Comparison of ENCODE assay signal across 1 cellular context in the genomic region with DNA sequence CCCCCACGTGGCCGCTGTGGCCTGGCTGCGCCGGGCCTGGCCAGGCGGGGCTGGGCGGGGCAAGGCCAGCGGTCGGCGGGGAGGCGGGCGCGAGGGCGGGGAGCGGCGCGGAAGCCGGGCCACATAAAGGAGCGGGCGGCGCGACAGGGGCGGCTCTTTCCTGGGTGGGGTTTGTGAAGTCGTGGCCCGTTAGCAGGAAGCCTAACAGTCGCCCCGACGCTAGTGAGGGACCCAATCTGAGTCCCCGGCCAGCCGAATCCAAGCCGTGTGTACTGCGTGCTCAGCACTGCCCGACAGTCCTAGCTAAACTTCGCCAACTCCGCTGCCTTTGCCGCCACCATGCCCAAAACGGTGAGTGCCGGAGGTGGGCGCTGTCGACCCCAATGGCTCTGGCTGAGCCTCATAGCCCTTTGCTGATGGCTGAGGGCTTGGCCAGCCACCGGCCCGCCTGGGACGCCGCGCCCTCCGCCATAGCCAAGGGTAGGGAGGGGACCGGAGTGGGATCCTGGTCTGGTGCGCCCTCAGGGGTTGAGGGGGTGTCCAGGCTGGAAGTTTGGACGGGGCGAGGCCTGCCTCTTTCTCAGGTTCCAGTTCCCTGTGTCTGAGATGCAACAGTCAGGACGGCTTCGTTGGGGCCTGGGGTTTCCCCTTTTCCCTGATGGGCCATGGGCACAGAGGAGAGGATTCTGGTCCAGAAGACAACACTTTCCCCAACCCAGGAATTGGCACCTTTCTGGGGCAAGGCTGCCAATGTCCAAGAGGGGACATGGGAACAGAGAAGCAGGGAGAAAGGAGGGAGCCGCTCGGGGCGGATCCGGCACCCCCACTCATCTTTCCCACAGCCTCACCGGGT.
TF ChIP-seq lines count a peak whose summit lies in the region.

A gene (plus strand): TSS at position 152 of the 853 bp plus-strand sequence. CDS start 188 bp downstream, at position 340.

TF ChIP-seq in GM23338, 12 proteins besides CTCF, POLR2A, EP300 and RAD21 (continued from another document):
- TF ChIP-seq, protein P1, sequence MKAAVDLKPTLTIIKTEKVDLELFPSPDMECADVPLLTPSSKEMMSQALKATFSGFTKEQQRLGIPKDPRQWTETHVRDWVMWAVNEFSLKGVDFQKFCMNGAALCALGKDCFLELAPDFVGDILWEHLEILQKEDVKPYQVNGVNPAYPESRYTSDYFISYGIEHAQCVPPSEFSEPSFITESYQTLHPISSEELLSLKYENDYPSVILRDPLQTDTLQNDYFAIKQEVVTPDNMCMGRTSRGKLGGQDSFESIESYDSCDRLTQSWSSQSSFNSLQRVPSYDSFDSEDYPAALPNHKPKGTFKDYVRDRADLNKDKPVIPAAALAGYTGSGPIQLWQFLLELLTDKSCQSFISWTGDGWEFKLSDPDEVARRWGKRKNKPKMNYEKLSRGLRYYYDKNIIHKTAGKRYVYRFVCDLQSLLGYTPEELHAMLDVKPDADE (IDR thresholded peaks at IDR 0.05), result no peak
- TF ChIP-seq NANOG (IDR thresholded peaks at IDR 0.05; ENCODE audit: borderline replicate concordance) (no peak), EZH2phosphoT487 (IDR thresholded peaks at IDR 0.05; ENCODE audit: unreplicated experiment) (no peak), JUNB (IDR thresholded peaks at IDR 0.05; ENCODE audit: unreplicated experiment) (no peak), CREB1 (CRISPR knock-in tag; IDR thresholded peaks at IDR 0.05; ENCODE audit: low read depth) (no peak), ZNF331 (CRISPR knock-in tag; IDR thresholded peaks at IDR 0.05; ENCODE audit: low read depth) (no peak), STAT1 (IDR thresholded peaks at IDR 0.05; ENCODE audit: unreplicated experiment) (no peak)
- TF ChIP-seq, protein P2, sequence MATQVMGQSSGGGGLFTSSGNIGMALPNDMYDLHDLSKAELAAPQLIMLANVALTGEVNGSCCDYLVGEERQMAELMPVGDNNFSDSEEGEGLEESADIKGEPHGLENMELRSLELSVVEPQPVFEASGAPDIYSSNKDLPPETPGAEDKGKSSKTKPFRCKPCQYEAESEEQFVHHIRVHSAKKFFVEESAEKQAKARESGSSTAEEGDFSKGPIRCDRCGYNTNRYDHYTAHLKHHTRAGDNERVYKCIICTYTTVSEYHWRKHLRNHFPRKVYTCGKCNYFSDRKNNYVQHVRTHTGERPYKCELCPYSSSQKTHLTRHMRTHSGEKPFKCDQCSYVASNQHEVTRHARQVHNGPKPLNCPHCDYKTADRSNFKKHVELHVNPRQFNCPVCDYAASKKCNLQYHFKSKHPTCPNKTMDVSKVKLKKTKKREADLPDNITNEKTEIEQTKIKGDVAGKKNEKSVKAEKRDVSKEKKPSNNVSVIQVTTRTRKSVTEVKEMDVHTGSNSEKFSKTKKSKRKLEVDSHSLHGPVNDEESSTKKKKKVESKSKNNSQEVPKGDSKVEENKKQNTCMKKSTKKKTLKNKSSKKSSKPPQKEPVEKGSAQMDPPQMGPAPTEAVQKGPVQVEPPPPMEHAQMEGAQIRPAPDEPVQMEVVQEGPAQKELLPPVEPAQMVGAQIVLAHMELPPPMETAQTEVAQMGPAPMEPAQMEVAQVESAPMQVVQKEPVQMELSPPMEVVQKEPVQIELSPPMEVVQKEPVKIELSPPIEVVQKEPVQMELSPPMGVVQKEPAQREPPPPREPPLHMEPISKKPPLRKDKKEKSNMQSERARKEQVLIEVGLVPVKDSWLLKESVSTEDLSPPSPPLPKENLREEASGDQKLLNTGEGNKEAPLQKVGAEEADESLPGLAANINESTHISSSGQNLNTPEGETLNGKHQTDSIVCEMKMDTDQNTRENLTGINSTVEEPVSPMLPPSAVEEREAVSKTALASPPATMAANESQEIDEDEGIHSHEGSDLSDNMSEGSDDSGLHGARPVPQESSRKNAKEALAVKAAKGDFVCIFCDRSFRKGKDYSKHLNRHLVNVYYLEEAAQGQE (IDR thresholded peaks at IDR 0.05; ENCODE audit: unreplicated experiment), result no peak
